Comparison of ENCODE assay signal across 1 cellular context in genomic region chr20:39036851-39037250, GRCh38.
TF ChIP-seq lines count a peak whose summit lies in the region.

No MANE protein-coding gene starts in this region.

TF ChIP-seq in IMR-90, 13 proteins besides CTCF, POLR2A, EP300 and RAD21:
- TF ChIP-seq RCOR1 (IDR thresholded peaks at IDR 0.05; ENCODE audit: insufficient replicate concordance, low read length) = no peak
- no peak for TF ChIP-seq SMC3 (IDR thresholded peaks at IDR 0.05; ENCODE audit: low read depth, low read length)
- no peak for TF ChIP-seq RFX5 (IDR thresholded peaks at IDR 0.05; ENCODE audit: low read depth, low read length)
- no peak for TF ChIP-seq FOS (IDR thresholded peaks at IDR 0.05; ENCODE audit: low read depth, low read length)
- no peak for TF ChIP-seq MAZ (IDR thresholded peaks at IDR 0.05; ENCODE audit: borderline replicate concordance, low read depth, low read length)
- no peak for TF ChIP-seq BHLHE40 (IDR thresholded peaks at IDR 0.05; ENCODE audit: low read depth, low read length)
- no peak for TF ChIP-seq NFE2L2 (IDR thresholded peaks at IDR 0.05; ENCODE audit: low read depth, low read length)
- TF ChIP-seq CEBPB (IDR thresholded peaks at IDR 0.05; ENCODE audit: low read depth, low read length) = no peak
- TF ChIP-seq CHD1 (IDR thresholded peaks at IDR 0.05; ENCODE audit: low read depth, low read length) = no peak
- no peak for TF ChIP-seq USF2 (IDR thresholded peaks at IDR 0.05; ENCODE audit: low read depth, low read length)
- TF ChIP-seq MXI1 (IDR thresholded peaks at IDR 0.05; ENCODE audit: borderline replicate concordance, low read depth, low read length) = no peak
